8 cellular contexts compared by ENCODE assay signal in genomic region chr4:48342559-48342878, GRCh38. TPM values are rescaled to one million over a fixed set of nuclear protein-coding genes. Genes with fewer than 3 reads are reported as not detected.
A peak's percentile ranks its signal among the peaks of the same experiment; 100 is the strongest.
DNase-seq lines count a peak whose midpoint lies in the region; ATAC-seq, FAIRE-seq and TF ChIP-seq lines count a peak whose summit lies in the region.

No MANE protein-coding gene starts in this region.

- TF ChIP-seq POLR2A in NB4 (IDR thresholded peaks at IDR 0.05; ENCODE audit: extremely low read depth, insufficient read length): no peak

- H3K4me3 Mint-ChIP-seq in CD4-positive, alpha-beta memory T cell: peak overlapping the region; percentile 89 to 98 (median 97)
- H3K4me3 Mint-ChIP-seq in MCF 10A (ENCODE audit: unreplicated experiment): peak overlapping the region; percentile 98
- H3K4me3 Mint-ChIP-seq in mesothelial cell of epicardium: peak overlapping the region; percentile 94

- H3K9me3 Mint-ChIP-seq in CD4-positive, alpha-beta memory T cell: peaks cover 0 to 1% (median 0%) of the 10 kb centered on the region in 8 donors
- no peaks in the 10 kb centered on the region for H3K9me3 Mint-ChIP-seq in MCF 10A (ENCODE audit: unreplicated experiment)
- H3K9me3 Mint-ChIP-seq in mesothelial cell of epicardium: no peaks in the 10 kb centered on the region

- FAIRE-seq in GM19239 (lab: Jason Lieb, UNC): no peak

- intact Hi-C loops in CD4-positive, alpha-beta memory T cell (cut with micrococcal nuclease): loop anchor here (5.0 to 10.0 kb wide), 3 partner anchors 140 to 855 kb away; partner anchors contain the start of genes ATP10D, OCIAD2 and SLC10A4
- intact Hi-C loops in MCF 10A (cut with micrococcal nuclease): no loop called here

- H3K9me3 ChIP-seq in CD4-positive, alpha-beta memory T cell (ENCODE audit: control insufficient read depth in 1 of 2, low read length in 2 of 2): no peaks in the 10 kb centered on the region

- POLR2A ChIA-PET in CD4-positive, alpha-beta memory T cell (lab: Charles Lee; ENCODE audit: partially characterized antibody): interaction anchor here (0.6 to 2.9 kb wide), 7 partner anchors 9 to 489 kb away, joined by 3 to 14 read pairs (median 7); partner anchors contain the start of gene FRYL
- POLR2A ChIA-PET in MCF 10A (lab: Yijun Ruan, JAX): interaction anchor here (0.6 to 5.4 kb wide), 20 partner anchors 9 to 438 kb away, joined by 3 to 49 read pairs (median 6); partner anchors contain the start of gene FRYL

- H3K27ac ChIP-seq in CD4-positive, alpha-beta memory T cell (ENCODE audit: low read depth, low read length): peak overlapping the region; percentile 89

- no peaks in the 10 kb centered on the region for H3K27me3 ChIP-seq in CD4-positive, alpha-beta memory T cell (ENCODE audit: insufficient read depth, low read length)

- peak overlapping the region; percentile 68 to 90 for H3K4me3 ChIP-seq in CD4-positive, alpha-beta memory T cell (ENCODE audit: low read length in 2 of 2)
- H3K4me3 ChIP-seq in NB4 (ENCODE audit: low read depth, low read length): peak overlapping the region; percentile 92

- H3K36me3 Mint-ChIP-seq in CD4-positive, alpha-beta memory T cell: peaks cover 0 to 14% of the 10 kb centered on the region in 2 donors
- H3K36me3 Mint-ChIP-seq in MCF 10A (ENCODE audit: insufficient read depth, unreplicated experiment): peaks cover 7% of the 10 kb centered on the region
- H3K36me3 Mint-ChIP-seq in mesothelial cell of epicardium: no peaks in the 10 kb centered on the region

- CTCF ChIA-PET in CD4-positive, alpha-beta memory T cell (lab: Charles Lee; ENCODE audit: partially characterized antibody): interaction anchor here (1.1 to 1.7 kb wide), 6 partner anchors 11 to 211 kb away, joined by 3 to 6 read pairs (median 4); no protein-coding TSS in a partner anchor
- CTCF ChIA-PET in MCF 10A (lab: Yijun Ruan, JAX): interaction anchor here (0.6 to 1.9 kb wide), 7 partner anchors 14 to 556 kb away, joined by 3 to 6 read pairs (median 3); no protein-coding TSS in a partner anchor

- peak in 3 of 5 donors; percentile 2 to 16 (median 10) for DNase-seq in CD4-positive, alpha-beta memory T cell
- DNase-seq in NB4 (ENCODE audit: low read depth) (no peak), MCF 10A (ENCODE audit: unreplicated experiment) (no peak), mesothelial cell of epicardium (ENCODE audit: low spot score in 2 of 2, unreplicated experiment in 2 of 2) (no peak), GM19239 (ENCODE audit: insufficient read length, low spot score) (no peak), NCI-H1417 treated with DMSO at 0.1 percent for 48 hours (lab: John Stamatoyannopoulos, UW) (no peak)

- peaks cover 41 to 68% (median 51%) of the 10 kb centered on the region in 4 donors for H3K4me1 Mint-ChIP-seq in CD4-positive, alpha-beta memory T cell
- peaks cover 55% of the 10 kb centered on the region for H3K4me1 Mint-ChIP-seq in MCF 10A (ENCODE audit: insufficient read depth, unreplicated experiment)
- peaks cover 64% of the 10 kb centered on the region for H3K4me1 Mint-ChIP-seq in mesothelial cell of epicardium

- no peaks in the 10 kb centered on the region for H3K36me3 ChIP-seq in CD4-positive, alpha-beta memory T cell (ENCODE audit: insufficient read depth, low read length)

- H3K4me1 ChIP-seq in CD4-positive, alpha-beta memory T cell (ENCODE audit: insufficient read depth, low read length): peaks cover 63% of the 10 kb centered on the region

- BruUV-seq in MCF 10A (replicated peaks; lab: Mats Ljungman, UMichigan): no TSS peak

- ATAC-seq in GM19455 (IDR thresholded peaks at IDR 0.05; ENCODE audit: unreplicated experiment): no peak
- no peak for ATAC-seq in GM21390 (IDR thresholded peaks at IDR 0.05; ENCODE audit: unreplicated experiment)

- H3K27me3 Mint-ChIP-seq in CD4-positive, alpha-beta memory T cell: no peaks in the 10 kb centered on the region
- H3K27me3 Mint-ChIP-seq in MCF 10A (ENCODE audit: insufficient read depth, unreplicated experiment) (no peaks in the 10 kb centered on the region), mesothelial cell of epicardium (ENCODE audit: low read depth) (no peaks in the 10 kb centered on the region)

- H3K27ac Mint-ChIP-seq in CD4-positive, alpha-beta memory T cell: peak overlapping the region; percentile 85 to 98 (median 94)
- H3K27ac Mint-ChIP-seq in MCF 10A (ENCODE audit: low read depth, unreplicated experiment) (peak overlapping the region; percentile 97), mesothelial cell of epicardium (peak overlapping the region; percentile 97)

- TF ChIP-seq CTCF in NB4 (IDR thresholded peaks at IDR 0.05; ENCODE audit: low read depth, low read length) (no peak), MCF 10A (IDR thresholded peaks at IDR 0.05; ENCODE audit: unreplicated experiment) (no peak), mesothelial cell of epicardium (IDR thresholded peaks at IDR 0.05; ENCODE audit: unreplicated experiment) (no peak)

RNA-seq across cellular contexts. Expression of gene SLAIN2, which starts 1.2 kb away (rescaled TPM):
- 10 to 100 TPM; 84.4 to 87.5 TPM for total RNA-seq in CD4-positive, alpha-beta memory T cell
- 10 to 100 TPM; 24.2 to 27.1 TPM for polyA plus RNA-seq in CD4-positive, alpha-beta memory T cell
- total RNA-seq in MCF 10A (2022) (74.0 and 81.6 TPM in 2 replicates), mesothelial cell of epicardium (60.1 to 77.1 TPM (median 62.9 TPM) in 3 replicates)

Comparison
In these comparisons a context has a peak if more than half of its experiments do, and no peak if none do; other contexts are left out.
1. DNase-seq: peak in CD4-positive, alpha-beta memory T cell (3 of 5); none in NB4 (single experiment), MCF 10A (single experiment), mesothelial cell of epicardium (0 of 2), GM19239 (single experiment) and NCI-H1417 treated with DMSO at 0.1 percent for 48 hours (single experiment).
2. Peak in every context shown above with its lines, with median percentiles within 50 percentile points of each other: H3K27ac Mint-ChIP-seq and H3K4me3 Mint-ChIP-seq.